8 cellular contexts compared by ENCODE assay signal in the genomic region with DNA sequence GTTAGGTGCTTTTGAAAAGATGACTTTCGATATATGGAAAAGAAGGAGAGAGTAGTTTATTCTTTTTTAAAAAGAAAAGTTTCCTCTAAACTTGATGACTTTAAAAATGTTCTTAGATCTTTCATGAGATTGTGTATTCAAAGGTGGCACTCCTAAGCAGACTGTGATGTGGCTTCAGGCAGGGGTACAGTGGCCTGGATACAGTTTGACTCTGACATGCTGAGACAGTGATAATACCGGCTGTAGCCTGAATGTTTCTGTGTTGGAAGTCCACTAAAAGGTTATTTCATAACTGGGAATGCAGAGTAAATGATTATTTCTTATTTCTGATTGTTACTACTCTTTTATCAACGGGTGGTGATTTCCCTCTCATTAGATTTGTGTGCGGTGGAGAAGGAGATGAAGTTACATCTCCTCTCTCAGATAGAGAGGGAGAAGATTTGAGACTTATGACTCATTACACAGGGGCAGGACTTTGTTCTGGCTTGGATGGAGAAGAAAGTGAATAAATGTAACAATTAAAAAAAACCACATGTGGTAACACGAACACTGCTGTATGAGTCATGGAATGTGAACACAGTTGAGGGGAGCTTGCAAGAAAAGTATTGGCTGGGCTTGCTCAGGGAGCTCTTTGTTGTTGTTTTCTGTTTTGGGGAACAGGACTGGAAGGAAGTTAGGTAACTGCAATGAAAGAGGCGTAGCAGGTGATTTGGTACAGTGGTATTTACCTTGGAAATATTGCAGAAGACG. TPM values are rescaled to one million over a fixed set of nuclear protein-coding genes. Genes with fewer than 3 reads are reported as not detected.
DNase-seq lines count a peak whose midpoint lies in the region; ATAC-seq lines count a peak whose summit lies in the region.

No MANE protein-coding gene starts in this region.

- ATAC-seq in stimulated activated effector memory CD8-positive, alpha-beta T cell treated with anti-CD3 and anti-CD28 coated beads, Interleukin-12 subunit alpha, Interleukin-12 subunit beta, amount 100 ng/mL, for 72 hours: peak; percentile 92
- no peak for ATAC-seq in HG03135 (IDR thresholded peaks at IDR 0.05; ENCODE audit: unreplicated experiment)

- H3K36me3 Mint-ChIP-seq in stimulated activated effector memory CD8-positive, alpha-beta T cell treated with anti-CD3 and anti-CD28 coated beads, Interleukin-12 subunit alpha, Interleukin-12 subunit beta, amount 100 ng/mL, for 72 hours: peaks cover 6% of the 10 kb centered on the region

- H3K4me1 Mint-ChIP-seq in stimulated activated effector memory CD8-positive, alpha-beta T cell treated with anti-CD3 and anti-CD28 coated beads, Interleukin-12 subunit alpha, Interleukin-12 subunit beta, amount 100 ng/mL, for 72 hours: peaks cover 17% of the 10 kb centered on the region

- H3K9me3 Mint-ChIP-seq in stimulated activated effector memory CD8-positive, alpha-beta T cell treated with anti-CD3 and anti-CD28 coated beads, Interleukin-12 subunit alpha, Interleukin-12 subunit beta, amount 100 ng/mL, for 72 hours: no peaks in the 10 kb centered on the region

- peak; percentile 77 for DNase-seq in AG20443 (ENCODE audit: low spot score)
- peak; percentile 96 for DNase-seq in H4 (ENCODE audit: low spot score)
- peak; percentile 33 for DNase-seq in SIG-M5 (lab: John Stamatoyannopoulos, UW)
- DNase-seq in epidermal melanocyte (ENCODE audit: insufficient read length, low spot score): peak; percentile 63
- DNase-seq in stimulated activated effector memory CD8-positive, alpha-beta T cell treated with anti-CD3 and anti-CD28 coated beads, Interleukin-12 subunit alpha, Interleukin-12 subunit beta, amount 100 ng/mL, for 72 hours (ENCODE audit: low spot score in 2 of 2): no peak
- no peak for DNase-seq in head of caudate nucleus
- DNase-seq in SKM-1 treated with dmso at 0.1 percent for 144 hours (lab: John Stamatoyannopoulos, UW; ENCODE audit: unreplicated experiment): no peak

- H3K4me3 Mint-ChIP-seq in stimulated activated effector memory CD8-positive, alpha-beta T cell treated with anti-CD3 and anti-CD28 coated beads, Interleukin-12 subunit alpha, Interleukin-12 subunit beta, amount 100 ng/mL, for 72 hours: no peak overlapping the region

- intact Hi-C loops in head of caudate nucleus (cut with DNase I): no loop called here

- no peak overlapping the region for H3K27ac Mint-ChIP-seq in stimulated activated effector memory CD8-positive, alpha-beta T cell treated with anti-CD3 and anti-CD28 coated beads, Interleukin-12 subunit alpha, Interleukin-12 subunit beta, amount 100 ng/mL, for 72 hours

RNA-seq across cellular contexts. Expression of a gene that starts 21.6 kb away (rescaled TPM):
- total RNA-seq in H4 (2014; rRNA removed; shearing (Covaris generic)): not detected in 2 replicates

Comparison
In these comparisons a context has a peak if more than half of its experiments do, and no peak if none do; other contexts are left out.
1. DNase-seq: peak in AG20443 (single experiment), H4 (single experiment), SIG-M5 (single experiment) and epidermal melanocyte (single experiment); none in stimulated activated effector memory CD8-positive, alpha-beta T cell treated with anti-CD3 and anti-CD28 coated beads, Interleukin-12 subunit alpha, Interleukin-12 subunit beta, amount 100 ng/mL, for 72 hours (0 of 2), head of caudate nucleus (0 of 42) and SKM-1 treated with dmso at 0.1 percent for 144 hours (single experiment).